Comparison of ENCODE assay signal across 7 cellular contexts in the genomic region with DNA sequence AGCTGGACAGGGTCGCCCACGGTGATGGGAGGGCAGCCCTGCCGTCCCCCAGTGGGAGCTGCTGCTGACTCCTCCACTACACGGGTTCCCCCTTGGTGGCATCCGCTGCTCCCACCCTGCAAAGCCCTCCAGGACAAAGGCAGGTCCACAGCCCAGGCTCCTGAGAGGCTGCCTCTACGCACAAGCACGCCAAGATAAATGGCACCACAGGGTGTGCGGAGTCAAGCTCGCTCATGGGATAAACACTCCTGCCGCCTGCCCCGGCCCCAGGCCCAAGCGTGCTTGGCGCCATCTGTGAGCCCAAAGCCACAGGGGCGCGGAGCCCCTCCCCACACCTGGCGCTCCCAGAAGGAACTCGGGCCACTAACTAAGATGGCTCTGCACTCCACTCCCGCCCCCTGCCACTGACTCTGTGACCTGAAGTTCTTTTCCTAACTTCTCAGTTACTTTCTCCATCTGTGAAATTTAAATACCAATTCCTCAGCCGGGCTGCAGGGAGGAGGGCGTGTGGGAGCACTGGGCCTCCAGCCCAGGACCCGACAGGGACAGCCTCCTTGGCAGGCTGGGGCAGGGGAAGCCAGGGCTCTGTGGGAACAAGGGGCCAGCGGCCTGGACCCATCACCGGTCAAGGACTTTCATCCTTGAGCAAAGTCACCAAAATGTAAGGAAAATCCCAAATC. TPM values are rescaled to one million over a fixed set of nuclear protein-coding genes. Genes with fewer than 3 reads are reported as not detected.
DNase-seq lines count a peak whose midpoint lies in the region; ATAC-seq and TF ChIP-seq lines count a peak whose summit lies in the region.

No MANE protein-coding gene starts in this region.

- H3K27me3 ChIP-seq in Karpas-422 (ENCODE audit: low read length) (no peaks in the 10 kb centered on the region), left lung (no peaks in the 10 kb centered on the region), suprapubic skin (no peaks in the 10 kb centered on the region)

- TF ChIP-seq CTCF in left lung (IDR thresholded peaks at IDR 0.05): no peak
- TF ChIP-seq CTCF in suprapubic skin (IDR thresholded peaks at IDR 0.05): no peak

- H3K36me3 ChIP-seq in Karpas-422 (ENCODE audit: insufficient read depth, low read length) (0 out of 2 replicates have a peak, but pooled peaks cover 3% of the 10 kb centered on the region), left lung (peaks cover 0 to 33% of the 10 kb centered on the region in 2 donors), suprapubic skin (peaks cover 16% of the 10 kb centered on the region)

- no peak for TF ChIP-seq POLR2A in suprapubic skin (IDR thresholded peaks at IDR 0.05)

- H3K4me1 ChIP-seq in Karpas-422 (ENCODE audit: low read length): peaks cover 61% of the 10 kb centered on the region
- peaks cover 50 to 100% of the 10 kb centered on the region in 2 donors for H3K4me1 ChIP-seq in left lung
- H3K4me1 ChIP-seq in suprapubic skin: peaks cover 68% of the 10 kb centered on the region

- H3K9ac ChIP-seq in Karpas-422 (ENCODE audit: low read length): peak overlapping the region; percentile 75

- H3K4me3 ChIP-seq in Karpas-422 (ENCODE audit: low read length) (no peak overlapping the region), left lung (peak overlapping the region in 1 of 2 donors; percentile 6), suprapubic skin (no peak overlapping the region)

- DNase-seq in Karpas-422: no peak
- DNase-seq in left lung: peak in 1 of 2 donors; percentile 68
- no peak for DNase-seq in suprapubic skin (ENCODE audit: low spot score in 2 of 2)
- no peak for DNase-seq in AG08395 (ENCODE audit: low spot score)
- no peak for DNase-seq in NCI-H128 (lab: John Stamatoyannopoulos, UW; ENCODE audit: unreplicated experiment)
- no peak for DNase-seq in EL

- no peak overlapping the region for H2AFZ ChIP-seq in Karpas-422 (ENCODE audit: low read length)

- no peaks in the 10 kb centered on the region; the same call in 1 of the 2 replicates for H4K20me1 ChIP-seq in Karpas-422 (ENCODE audit: insufficient read depth, low read depth, low read length)

- no peak overlapping the region for H3K4me2 ChIP-seq in Karpas-422 (ENCODE audit: low read depth, low read length, poor library complexity, severe bottlenecking)

- 59 to 71% (median 60%) methylated on average over 23 of the region's 23 CpGs for WGBS in adipose tissue, 3 donors
- 48% methylated on average over 10 of the region's 23 CpGs for whole genome bisulfite sequencing in suprapubic skin

- peak overlapping the region; percentile 95 for H3K27ac ChIP-seq in Karpas-422 (ENCODE audit: low read length)
- peak overlapping the region; percentile 23 for H3K27ac ChIP-seq in adipose tissue (ENCODE audit: low read depth, low read length)
- peak overlapping the region; percentile 75 to 92 for H3K27ac ChIP-seq in left lung
- H3K27ac ChIP-seq in suprapubic skin: peak overlapping the region; percentile 82

- TF ChIP-seq EP300 in suprapubic skin (IDR thresholded peaks at IDR 0.05): no peak

- peak; percentile 2 for ATAC-seq in left lung

- intact Hi-C loops in left lung (cut with DNase I): no loop called here

- peaks cover 55% of the 10 kb centered on the region for H3K79me2 ChIP-seq in Karpas-422 (ENCODE audit: low read length)

- H3K9me3 ChIP-seq in Karpas-422 (ENCODE audit: low read length) (no peaks in the 10 kb centered on the region), left lung (no peaks in the 10 kb centered on the region), suprapubic skin (no peaks in the 10 kb centered on the region)

- no peaks in the 10 kb centered on the region for H3K9me2 ChIP-seq in Karpas-422 (replicated peaks; ENCODE audit: insufficient read depth, low read length)

RNA-seq across cellular contexts. Expression of a gene that starts 14.9 kb away (rescaled TPM):
- total RNA-seq in Karpas-422 (2014; rRNA removed; shearing (Covaris generic); ENCODE audit: low replicate concordance): 30.8 and 77.3 TPM in 2 replicates
- polyA plus RNA-seq in adipose tissue: 10 to 100 TPM; 10.3 to 68.5 (median 22.9) TPM
- total RNA-seq in left lung: 100 to 1,000 TPM in 1 of 2 donors, 10 to 100 TPM in 1; 73.0 to 153 TPM
- 10 to 100 TPM; 47.8 to 85.4 (median 76.8) TPM for total RNA-seq in suprapubic skin

RNA-seq across cellular contexts. Expression of a gene that starts 19.1 kb away (rescaled TPM):
- 0.15 and 0.22 TPM in 2 replicates for total RNA-seq in Karpas-422 (2014; rRNA removed; shearing (Covaris generic); ENCODE audit: low replicate concordance)
- polyA plus RNA-seq in adipose tissue: 1 to 10 TPM in 2 of 3 donors, under 1 TPM in 1; 0.90 to 9.7 (median 1.4) TPM
- total RNA-seq in left lung: 10 to 100 TPM; 18.0 to 25.9 TPM
- total RNA-seq in suprapubic skin: 10 to 100 TPM; 42.2 to 64.9 (median 61.1) TPM

RNA-seq across cellular contexts. Expression of a gene that starts 53.2 kb away (rescaled TPM):
- total RNA-seq in Karpas-422 (2014; rRNA removed; shearing (Covaris generic); ENCODE audit: low replicate concordance): 27.6 and 28.3 TPM in 2 replicates
- 10 to 100 TPM; 13.9 to 15.7 (median 14.6) TPM for polyA plus RNA-seq in adipose tissue
- total RNA-seq in left lung (10 to 100 TPM; 26.9 to 29.3 TPM), suprapubic skin (10 to 100 TPM; 26.9 to 46.6 (median 36.1) TPM)

RNA-seq across cellular contexts. Expression of a gene that starts 53.5 kb away (rescaled TPM):
- total RNA-seq in Karpas-422 (2014; rRNA removed; shearing (Covaris generic); ENCODE audit: low replicate concordance): 16.2 and 24.6 TPM in 2 replicates
- polyA plus RNA-seq in adipose tissue: 10 to 100 TPM; 12.4 to 14.7 (median 14.5) TPM
- total RNA-seq in left lung: 10 to 100 TPM; 21.9 to 23.5 TPM
- total RNA-seq in suprapubic skin: 10 to 100 TPM; 69.5 to 82.2 (median 76.0) TPM

Comparison
In these comparisons a context has a peak if more than half of its experiments do, and no peak if none do; other contexts are left out.
1. H3K27ac ChIP-seq: peak in every context shown above with its lines; median percentile 95 in Karpas-422; 84 in left lung; 82 in suprapubic skin; 23 in adipose tissue.
2. RNA of a gene that starts 19.1 kb away (total RNA-seq): 42.2 to 64.9 TPM in suprapubic skin and 18.0 to 25.9 TPM in left lung; 0.15 to 0.22 TPM in Karpas-422; every median in the first group is over 10 times any median in the second.